ENCODE assay signal across 9 cellular contexts in genomic region chr6:33201935-33202334, GRCh38. TPM values are rescaled to one million over a fixed set of nuclear protein-coding genes. Genes with fewer than 3 reads are reported as not detected.
DNase-seq lines count a peak whose midpoint lies in the region; ATAC-seq and TF ChIP-seq lines count a peak whose summit lies in the region.
"Had no signal": no experiment of that assay in that cellular context is flagged by ENCODE, and none has a peak within 500 bp of the region (broad histone marks: within the 10 kb centered on the region; RNA-seq: fewer than 3 reads in every experiment).

No MANE protein-coding gene starts in this region.

- no peak for TF ChIP-seq EP300 in transverse colon (IDR thresholded peaks at IDR 0.05; ENCODE audit: low read depth)

- no peak for DNase-seq in activated T-cell treated with anti-CD3 and anti-CD28 coated beads, Interleukin-2, amount 50 U/mL, for 72 hours
- DNase-seq in activated T-cell treated with anti-CD3 and anti-CD28 coated beads, Interleukin-2, amount 50 U/mL, for 48 hours, result no peak
- DNase-seq in ascending aorta (ENCODE audit: low spot score in 2 of 2) (peak in 1 of 2 donors; percentile 37), lower lobe of right lung (no peak), transverse colon (no peak), medulla oblongata (ENCODE audit: extremely low spot score) (no peak), cortex of kidney (lab: John Stamatoyannopoulos, UW) (no peak)
- DNase-seq: RPMI8226 had no signal

- ATAC-seq in activated T-cell treated with anti-CD3 and anti-CD28 coated beads, Interleukin-2, amount 50 U/mL, for 72 hours (replicated peaks in 1 of 2), result no peak
- ATAC-seq in lower lobe of right lung (no peak), GM18909 (IDR thresholded peaks at IDR 0.05; ENCODE audit: poor library complexity, unreplicated experiment) (no peak)

- H3K4me3 Mint-ChIP-seq in activated T-cell treated with anti-CD3 and anti-CD28 coated beads, Interleukin-2, amount 50 U/mL, for 72 hours, result peak overlapping the region; percentile 98 to 100

- peaks cover 16 to 35% of the 10 kb centered on the region in 2 donors for H3K4me1 ChIP-seq in ascending aorta
- peaks cover 68% of the 10 kb centered on the region for H3K4me1 ChIP-seq in lower lobe of right lung
- peaks cover 34 to 64% (median 49%) of the 10 kb centered on the region in 4 donors for H3K4me1 ChIP-seq in transverse colon

- 83 to 93% methylated on average over 4 to 6 of the region's 6 CpGs for WGBS in transverse colon (ENCODE audit: low coverage in 1 of 2), 2 donors

- H3K36me3 ChIP-seq in ascending aorta (peaks cover 18 to 22% of the 10 kb centered on the region in 2 donors), lower lobe of right lung (peaks cover 26% of the 10 kb centered on the region), transverse colon (peaks cover 0 to 6% (median 3%) of the 10 kb centered on the region in 4 donors)

- peaks cover 22 to 28% of the 10 kb centered on the region in 2 donors for H3K36me3 Mint-ChIP-seq in activated T-cell treated with anti-CD3 and anti-CD28 coated beads, Interleukin-2, amount 50 U/mL, for 72 hours (ENCODE audit: insufficient read depth in 2 of 2)

- H3K9me3 ChIP-seq in ascending aorta (no peaks in the 10 kb centered on the region), lower lobe of right lung (no peaks in the 10 kb centered on the region), transverse colon (no peaks in the 10 kb centered on the region)

- H3K27me3 Mint-ChIP-seq in activated T-cell treated with anti-CD3 and anti-CD28 coated beads, Interleukin-2, amount 50 U/mL, for 72 hours (ENCODE audit: low read depth), result no peaks in the 10 kb centered on the region

- H3K27me3 ChIP-seq in ascending aorta, result no peaks in the 10 kb centered on the region
- H3K27me3 ChIP-seq in lower lobe of right lung (ENCODE audit: low read depth), result no peaks in the 10 kb centered on the region
- no peaks in the 10 kb centered on the region for H3K27me3 ChIP-seq in transverse colon

- TF ChIP-seq CTCF in ascending aorta (IDR thresholded peaks at IDR 0.05) (no peak), lower lobe of right lung (IDR thresholded peaks at IDR 0.05) (no peak), transverse colon (IDR thresholded peaks at IDR 0.05) (no peak)

- in situ Hi-C loops in transverse colon (cut with MboI; ENCODE audit: low pct_ligation_motif_present in 1 of 4, low pct_unique_long_range_greater_than_20kb in 1 of 4, low sequenced_read_pairs in 3 of 4), result no loop called here

- intact Hi-C loops in ascending aorta (cut with DNase I) (loop anchor here (5.0 kb wide), 2 partner anchors 115 to 230 kb away; partner anchors contain the start of gene ZBTB22), lower lobe of right lung (cut with DNase I) (no loop called here), transverse colon (cut with DNase I; ENCODE audit: low total_unique reads) (no loop called here)

- H3K27ac ChIP-seq in ascending aorta (no peak overlapping the region), lower lobe of right lung (peak overlapping the region; percentile 95), transverse colon (peak overlapping the region in 2 of 4 donors; percentile 92 to 94)

- H3K4me1 Mint-ChIP-seq in activated T-cell treated with anti-CD3 and anti-CD28 coated beads, Interleukin-2, amount 50 U/mL, for 72 hours (ENCODE audit: low read depth), result peaks cover 83% of the 10 kb centered on the region

- no peak for TF ChIP-seq POLR2A in transverse colon (IDR thresholded peaks at IDR 0.05)

- H3K27ac Mint-ChIP-seq in activated T-cell treated with anti-CD3 and anti-CD28 coated beads, Interleukin-2, amount 50 U/mL, for 72 hours, result peak overlapping the region; percentile 83

- no peaks in the 10 kb centered on the region for H3K9me3 Mint-ChIP-seq in activated T-cell treated with anti-CD3 and anti-CD28 coated beads, Interleukin-2, amount 50 U/mL, for 72 hours

- peak overlapping the region; percentile 90 to 91 for H3K4me3 ChIP-seq in ascending aorta
- H3K4me3 ChIP-seq in lower lobe of right lung, result peak overlapping the region; percentile 88
- peak overlapping the region in 3 of 4 donors; percentile 76 to 84 (median 84) for H3K4me3 ChIP-seq in transverse colon

RNA-seq across cellular contexts. Expression of gene SLC39A7, which starts 1.3 kb away (rescaled TPM):
- total RNA-seq in activated T-cell treated with anti-CD3 and anti-CD28 coated beads, Interleukin-2, amount 50 U/mL, for 72 hours, result 10 to 100 TPM; 56.1 to 58.3 TPM
- total RNA-seq in ascending aorta (59.7 TPM), lower lobe of right lung (76.0 TPM), transverse colon (10 to 100 TPM; 38.2 to 99.9 (median 60.5) TPM)

RNA-seq across cellular contexts. Expression of gene RXRB, which starts 1.5 kb away (rescaled TPM):
- total RNA-seq in activated T-cell treated with anti-CD3 and anti-CD28 coated beads, Interleukin-2, amount 50 U/mL, for 72 hours, result 10 to 100 TPM; 55.6 to 57.5 TPM
- total RNA-seq in ascending aorta (21.6 TPM), lower lobe of right lung (47.4 TPM), transverse colon (10 to 100 TPM; 26.9 to 31.9 (median 29.4) TPM)

RNA-seq across cellular contexts. Expression of gene HSD17B8, which starts 2.5 kb away (rescaled TPM):
- total RNA-seq in activated T-cell treated with anti-CD3 and anti-CD28 coated beads, Interleukin-2, amount 50 U/mL, for 72 hours, result 10 to 100 TPM; 35.8 to 36.0 TPM
- total RNA-seq in ascending aorta (not detected), lower lobe of right lung (13.3 TPM), transverse colon (10 to 100 TPM; 34.3 to 65.7 (median 43.1) TPM)

RNA-seq across cellular contexts. Expression of gene RING1, which starts 6.4 kb away (rescaled TPM):
- 10 to 100 TPM; 30.1 to 37.7 TPM for total RNA-seq in activated T-cell treated with anti-CD3 and anti-CD28 coated beads, Interleukin-2, amount 50 U/mL, for 72 hours
- total RNA-seq in ascending aorta, result 28.5 TPM
- total RNA-seq in lower lobe of right lung, result 43.1 TPM
- 10 to 100 TPM; 10.8 to 29.9 (median 19.9) TPM for total RNA-seq in transverse colon

RNA-seq across cellular contexts. Expression of gene COL11A2, which starts 9.7 kb away (rescaled TPM):
- 1 to 10 TPM; 2.5 to 3.2 TPM for total RNA-seq in activated T-cell treated with anti-CD3 and anti-CD28 coated beads, Interleukin-2, amount 50 U/mL, for 72 hours
- total RNA-seq in ascending aorta (0.11 TPM), lower lobe of right lung (0.77 TPM), transverse colon (under 1 TPM in 3 of 4 donors, not detected in 1; 0.14 to 0.79 (median 0.75) TPM)

Comparison
In these comparisons a context has a peak if more than half of its experiments do, and no peak if none do; other contexts are left out.
1. RNA of gene HSD17B8, which starts 2.5 kb away (total RNA-seq): 34.3 to 65.7 TPM in transverse colon, 35.8 to 36.0 TPM in activated T-cell treated with anti-CD3 and anti-CD28 coated beads, Interleukin-2, amount 50 U/mL, for 72 hours and 13.3 TPM in lower lobe of right lung (single experiment); not detected in ascending aorta (single experiment); every median in the first group is over 10 times any median in the second.
2. Peak in every context shown above with its lines, with median percentiles within 50 percentile points of each other: H3K4me3 ChIP-seq.